Comparison of ENCODE assay signal across 8 cellular contexts in genomic region chr17:58417300-58418092, GRCh38. TPM values are rescaled to one million over a fixed set of nuclear protein-coding genes. Genes with fewer than 3 reads are reported as not detected.
DNase-seq lines count a peak whose midpoint lies in the region; ATAC-seq, FAIRE-seq and TF ChIP-seq lines count a peak whose summit lies in the region.

Gene RNF43, minus strand, starts transcription at chr17:58417534. Its CDS starts 1,957 bp downstream, at chr17:58415577.

- peak; percentile 64 for TF ChIP-seq CTCF in progenitor cell of endocrine pancreas (IDR thresholded peaks at IDR 0.05; ENCODE audit: unreplicated experiment)

- peak within 1 kb of the TSS; percentile 96 for H3K27ac Mint-ChIP-seq in progenitor cell of endocrine pancreas

- no peaks in the 10 kb centered on the region for H3K36me3 Mint-ChIP-seq in progenitor cell of endocrine pancreas (ENCODE audit: insufficient read depth)

- H3K27me3 Mint-ChIP-seq in progenitor cell of endocrine pancreas = peaks cover 12% of the 10 kb centered on the region

- ATAC-seq in HG02763 (IDR thresholded peaks at IDR 0.05; ENCODE audit: unreplicated experiment) (peak; percentile 96), left cardiac atrium (peak; percentile 99 to 100)

- intact Hi-C loops in left cardiac atrium (cut with DNase I) = loop anchor here in 1 of 2 donors (2.0 to 10.0 kb wide), 3 partner anchors 65 to 173 kb away; partner anchors contain the start of gene SUPT4H1

- H3K4me1 Mint-ChIP-seq in progenitor cell of endocrine pancreas (ENCODE audit: low read depth) = peaks cover 34% of the 10 kb centered on the region

- peak within 1 kb of the TSS; percentile 96 for H3K4me3 Mint-ChIP-seq in progenitor cell of endocrine pancreas (ENCODE audit: low read depth)

- no peaks in the 10 kb centered on the region for H3K9me3 Mint-ChIP-seq in progenitor cell of endocrine pancreas (ENCODE audit: low read depth)

- peak; percentile 100 for FAIRE-seq in GM12891 (lab: Jason Lieb, UNC)

- no peak for TF ChIP-seq POLR2A in GM12891 (IDR thresholded peaks at IDR 0.05; ENCODE audit: low read depth, low read length)

- DNase-seq in GM12891 (ENCODE audit: insufficient read length, low spot score) (peak; percentile 76), NCI-H1105 treated with DMSO at 0.1 percent for 48 hours (lab: John Stamatoyannopoulos, UW) (peak; percentile 98), SW 1271 (lab: John Stamatoyannopoulos, UW) (peak; percentile 62 to 90), amniotic stem cell (lab: John Stamatoyannopoulos, UW) (peak; percentile 36), left cardiac atrium (peak; percentile 86), progenitor cell of endocrine pancreas (ENCODE audit: low spot score, unreplicated experiment) (peak; percentile 85), ureter (ENCODE audit: low spot score) (peak; percentile 97)

TF ChIP-seq in GM12891, 5 proteins besides CTCF, POLR2A, EP300 and RAD21:
- TF ChIP-seq POLR2AphosphoS5 (IDR thresholded peaks at IDR 0.05; ENCODE audit: low read depth, low read length) (no peak), SPI1 (IDR thresholded peaks at IDR 0.05; ENCODE audit: low read depth, low read length) (no peak), POU2F2 (IDR thresholded peaks at IDR 0.05; ENCODE audit: low read depth, low read length) (peak; percentile 90), PAX5 (IDR thresholded peaks at IDR 0.05; ENCODE audit: insufficient read depth, low read length, severe bottlenecking) (no peak)

RNA-seq across cellular contexts. Expression of gene RNF43, which starts in this region (rescaled TPM):
- polyA plus RNA-seq in GM12891 (2012; ENCODE audit: low read depth, missing spikeins) = 1.9 TPM
- total RNA-seq in left cardiac atrium (1 to 10 TPM; 4.0 to 4.7 TPM), progenitor cell of endocrine pancreas (18.7 and 19.2 TPM in 2 replicates), ureter (19.1 TPM)

Comparison
In these comparisons a context has a peak if more than half of its experiments do, and no peak if none do; other contexts are left out.
1. Peak in every context shown above with its lines: DNase-seq and ATAC-seq.
2. DNase-seq: peak in every context shown above with its lines; median percentile 98 in NCI-H1105 treated with DMSO at 0.1 percent for 48 hours; 97 in ureter; 86 in left cardiac atrium; 85 in progenitor cell of endocrine pancreas; 76 in GM12891; 76 in SW 1271; 36 in amniotic stem cell.